8 cellular contexts compared by ENCODE assay signal in genomic region chr9:33816327-33817252, GRCh38. TPM values are rescaled to one million over a fixed set of nuclear protein-coding genes. Genes with fewer than 3 reads are reported as not detected.
A peak's percentile ranks its signal among the peaks of the same experiment; 100 is the strongest.
DNase-seq lines count a peak whose midpoint lies in the region; ATAC-seq lines count a peak whose summit lies in the region.

A gene with protein sequence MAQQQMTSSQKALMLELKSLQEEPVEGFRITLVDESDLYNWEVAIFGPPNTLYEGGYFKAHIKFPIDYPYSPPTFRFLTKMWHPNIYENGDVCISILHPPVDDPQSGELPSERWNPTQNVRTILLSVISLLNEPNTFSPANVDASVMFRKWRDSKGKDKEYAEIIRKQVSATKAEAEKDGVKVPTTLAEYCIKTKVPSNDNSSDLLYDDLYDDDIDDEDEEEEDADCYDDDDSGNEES (plus strand): TSS chr9:33817160. CDS start chr9:33817758, 598 bp downstream.

- peak within 1 kb of the TSS; percentile 98 for H2BK5ac ChIP-seq in mesenchymal stem cell (ENCODE audit: low read depth, low read length, poor library complexity, severe bottlenecking)

- peak within 1 kb of the TSS; percentile 96 for H4K91ac ChIP-seq in mesenchymal stem cell (ENCODE audit: low read length)

- peak within 1 kb of the TSS; percentile 61 to 63 for H2BK12ac ChIP-seq in mesenchymal stem cell (ENCODE audit: low read length in 2 of 2)

- peak within 1 kb of the TSS; percentile 79 for H4K8ac ChIP-seq in mesenchymal stem cell (ENCODE audit: low read length)

- peak within 1 kb of the TSS; percentile 94 to 100 for H3K4ac ChIP-seq in mesenchymal stem cell (ENCODE audit: low read depth in 1 of 2, low read length in 2 of 2)

- peak; percentile 48 for ATAC-seq in GM21381 (IDR thresholded peaks at IDR 0.05; ENCODE audit: unreplicated experiment)
- ATAC-seq in effector memory CD8-positive, alpha-beta T cell (replicated peaks), result peak; percentile 81

- peak within 1 kb of the TSS; percentile 64 for H2AFZ ChIP-seq in mesenchymal stem cell (ENCODE audit: low read depth, low read length)

- peak within 1 kb of the TSS; percentile 97 for H2BK15ac ChIP-seq in mesenchymal stem cell (ENCODE audit: low read depth, poor library complexity, severe bottlenecking)

- H3K9me3 Mint-ChIP-seq in effector memory CD8-positive, alpha-beta T cell, result no peaks in the 10 kb centered on the region

- 3% methylated on average over 27 of the region's 66 CpGs for WGBS in mesenchymal stem cell

- H3K27ac Mint-ChIP-seq in effector memory CD8-positive, alpha-beta T cell, result peak within 1 kb of the TSS; percentile 97 to 98

- H3K4me2 ChIP-seq in mesenchymal stem cell (ENCODE audit: low read length, poor library complexity, severe bottlenecking), result peak within 1 kb of the TSS; percentile 78

- H3K27me3 Mint-ChIP-seq in effector memory CD8-positive, alpha-beta T cell, result no peaks in the 10 kb centered on the region

- peaks cover 12% of the 10 kb centered on the region for H3K4me1 ChIP-seq in mesenchymal stem cell (ENCODE audit: control insufficient read depth, insufficient read depth, low read depth, low read length)

- peak within 1 kb of the TSS; percentile 96 for H2AK5ac ChIP-seq in mesenchymal stem cell (ENCODE audit: low read length, severe bottlenecking)

- peaks cover 30 to 42% of the 10 kb centered on the region in 2 donors for H3K4me1 Mint-ChIP-seq in effector memory CD8-positive, alpha-beta T cell (ENCODE audit: low read depth in 2 of 2)

- no peaks in the 10 kb centered on the region for H3K9me3 ChIP-seq in mesenchymal stem cell (ENCODE audit: control insufficient read depth, low read length)

- H3K4me3 ChIP-seq in mesenchymal stem cell (ENCODE audit: insufficient read depth in 1 of 2, low read depth in 1 of 2, low read length in 2 of 2), result peak within 1 kb of the TSS; percentile 93 to 99

- H3K9ac ChIP-seq in mesenchymal stem cell (ENCODE audit: low read length), result peak within 1 kb of the TSS; percentile 99

- peak within 1 kb of the TSS; percentile 94 to 98 for H3K14ac ChIP-seq in mesenchymal stem cell (ENCODE audit: low read length in 2 of 2)

- H3K27ac ChIP-seq in mesenchymal stem cell (ENCODE audit: low read length, poor library complexity, severe bottlenecking), result peak within 1 kb of the TSS; percentile 97

- H3K4me3 Mint-ChIP-seq in effector memory CD8-positive, alpha-beta T cell, result peak within 1 kb of the TSS; percentile 78 to 84

- H3K36me3 Mint-ChIP-seq in effector memory CD8-positive, alpha-beta T cell (ENCODE audit: insufficient read depth), result peaks cover 15% of the 10 kb centered on the region

- peaks cover 1% of the 10 kb centered on the region for H3K79me1 ChIP-seq in mesenchymal stem cell (replicated peaks; ENCODE audit: low read length, poor library complexity, severe bottlenecking)

- peak within 1 kb of the TSS; percentile 99 to 100 for H3K18ac ChIP-seq in mesenchymal stem cell (ENCODE audit: low read depth in 1 of 2, low read length in 2 of 2)

- H3K23ac ChIP-seq in mesenchymal stem cell (ENCODE audit: low read length in 2 of 2), result peak within 1 kb of the TSS in 1 of 2 experiments; percentile 96

- DNase-seq in COLO829 (ENCODE audit: low spot score), result peak; percentile 99
- peak in 75 of 76 experiments; percentile 36 to 95 (median 86) for DNase-seq in HUDEP-2 (lab: John Stamatoyannopoulos, UW; ENCODE audit: unreplicated experiment in 76 of 76)
- DNase-seq in NOMO-1 treated with dmso at 0.1 percent for 144 hours (lab: John Stamatoyannopoulos, UW; ENCODE audit: unreplicated experiment), result peak; percentile 95
- peak; percentile 72 to 82 (median 80) for DNase-seq in activated CD8-positive, alpha-beta memory T cell treated with anti-CD3 and anti-CD28 coated beads for 48 hours (ENCODE audit: low read depth in 2 of 3, low spot score in 2 of 3)
- peak; percentile 84 to 88 (median 86) for DNase-seq in effector memory CD8-positive, alpha-beta T cell
- DNase-seq in mesenchymal stem cell, result peak; percentile 94
- DNase-seq in stimulated activated CD8-positive, alpha-beta memory T cell treated with anti-CD3 and anti-CD28 coated beads, Interleukin-12 subunit alpha, Interleukin-12 subunit beta, amount 100 ng/mL, for 4 hours (ENCODE audit: low read depth), result peak; percentile 88

- H2BK120ac ChIP-seq in mesenchymal stem cell (ENCODE audit: low read depth, low read length), result peak within 1 kb of the TSS; percentile 99

- H3K36me3 ChIP-seq in mesenchymal stem cell (ENCODE audit: control insufficient read depth in 1 of 2, insufficient read depth in 2 of 2, low read depth in 1 of 2, low read length in 2 of 2), result no peaks in the 10 kb centered on the region

- no peaks in the 10 kb centered on the region for H3K27me3 ChIP-seq in mesenchymal stem cell (ENCODE audit: control insufficient read depth in 1 of 2, insufficient read depth in 1 of 2, low read length in 2 of 2)

RNA-seq across cellular contexts. Expression of the gene that starts here (rescaled TPM):
- polyA plus RNA-seq in mesenchymal stem cell (2013, experiment 1 of 2), result 69.2 TPM
- 69.5 TPM for polyA plus RNA-seq in mesenchymal stem cell (2013, experiment 2 of 2)

Comparison
In these comparisons a context has a peak if more than half of its experiments do, and no peak if none do; other contexts are left out.
1. Peak in every context shown above with its lines: DNase-seq, ATAC-seq, H3K4me3 ChIP-seq and H3K27ac ChIP-seq.